Comparison of ENCODE assay signal across 24 cellular contexts in the genomic region with DNA sequence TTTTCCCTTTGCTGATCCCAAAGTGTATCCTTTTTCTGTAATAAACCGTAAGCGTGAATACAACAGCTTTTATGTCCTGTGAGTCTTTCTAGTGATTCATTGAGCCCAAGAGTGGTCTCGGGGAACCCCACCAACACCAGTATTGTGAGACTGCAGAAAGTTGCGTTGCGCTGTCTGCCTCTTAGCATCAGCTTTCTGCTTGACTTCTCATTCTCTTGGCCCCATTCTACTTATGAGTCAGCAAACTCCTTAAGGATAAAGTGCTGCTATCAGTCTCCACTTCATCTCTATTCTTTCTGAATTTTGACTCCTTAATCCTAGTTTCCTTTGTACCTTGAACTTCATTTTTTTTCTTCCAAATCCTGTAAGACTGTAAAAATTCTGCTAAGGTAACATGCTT.
DNase-seq lines count a peak whose midpoint lies in the region; ATAC-seq, FAIRE-seq and TF ChIP-seq lines count a peak whose summit lies in the region.
"Had no signal": no experiment of that assay in that cellular context is flagged by ENCODE, and none has a peak within 500 bp of the region (broad histone marks: within the 10 kb centered on the region; RNA-seq: fewer than 3 reads in every experiment).

No MANE protein-coding gene starts in this region.

- no peak overlapping the region for H4K8ac ChIP-seq in H1 (ENCODE audit: extremely low read depth, insufficient read depth, low read length)
- no peak overlapping the region for H4K8ac ChIP-seq in mesendoderm (ENCODE audit: low read depth, low read length)

- DNase-seq in M059J (ENCODE audit: low read depth), result peak; percentile 1
- no peak for DNase-seq in H1 (ENCODE audit: low read depth in 1 of 2, low spot score in 2 of 2)
- DNase-seq in mesendoderm, result no peak
- no peak for DNase-seq in activated CD4-positive, CD25-positive, alpha-beta regulatory T cell (lab: John Stamatoyannopoulos, UW)
- DNase-seq in NCI-H146 treated with DMSO at 0.1 percent for 48 hours (lab: John Stamatoyannopoulos, UW; ENCODE audit: unreplicated experiment), result no peak
- no peak for DNase-seq in activated effector memory CD4-positive, alpha-beta T cell treated with anti-CD3 and anti-CD28 coated beads, Interleukin-2, amount 50 U/mL, for 16 hours
- DNase-seq: cerebellar nuclear complex, dorsolateral prefrontal cortex, EL, H7, hypothalamus, NCI-H1105 treated with DMSO at 0.1 percent for 48 hours, NCI-H2081, NCI-H446, NCI-H82, pancreas, right lobe of liver, WERI-Rb-1 had no signal

- H2AK5ac ChIP-seq in H1 (ENCODE audit: low read depth, low read length) (no peak overlapping the region), mesendoderm (ENCODE audit: low read length) (no peak overlapping the region)

- TF ChIP-seq CTCF in H1 (IDR thresholded peaks at IDR 0.05; ENCODE audit: control extremely low read depth in 1 of 3, insufficient read depth in 1 of 3, low read depth in 1 of 3, low read length in 3 of 3), result no peak

- H3K14ac ChIP-seq in H1 (ENCODE audit: insufficient read length), result no peak overlapping the region

- H4K20me1 ChIP-seq in H1 (replicated peaks in 1 of 2; ENCODE audit: control insufficient read depth in 1 of 2, insufficient read depth in 2 of 2, low read length in 2 of 2), result no peaks in the 10 kb centered on the region

- no peak overlapping the region for H3K4me2 ChIP-seq in H1 (ENCODE audit: insufficient read depth in 1 of 2, low read depth in 2 of 2, low read length in 2 of 2)
- no peak overlapping the region for H3K4me2 ChIP-seq in mesendoderm (ENCODE audit: low read length)

- no peak for TF ChIP-seq RAD21 in H1 (IDR thresholded peaks at IDR 0.05 in 1 of 2, conservative IDR thresholded peaks at IDR 0.05 in 1 of 2; ENCODE audit: low read depth in 2 of 2, low read length in 2 of 2)

- H2BK5ac ChIP-seq in H1 (ENCODE audit: low read depth, low read length) (peak overlapping the region; percentile 28; the same call in 1 of the 2 replicates), mesendoderm (ENCODE audit: low read length) (no peak overlapping the region)

- H3K23me2 ChIP-seq in H1 (ENCODE audit: low read depth, low read length), result no peaks in the 10 kb centered on the region

- no peak for ATAC-seq in HG03175 (IDR thresholded peaks at IDR 0.05; ENCODE audit: unreplicated experiment)
- ATAC-seq: natural killer cell treated with Interleukin-12 subunit alpha and Interleukin-12 subunit beta and Interleukin-15 and Interleukin-18, amount 100 ng/mL, for 72 hours; pancreas; right lobe of liver; SK-N-SH treated with all-trans-retinoic acid at 6 μM for 48 hours had no signal

- no peak overlapping the region for H2AFZ ChIP-seq in H1 (ENCODE audit: low read length)

- H2BK120ac ChIP-seq in H1 (replicated peaks; ENCODE audit: low read depth, low read length) (no peak overlapping the region), mesendoderm (ENCODE audit: low read depth, low read length) (peak overlapping the region; percentile 28)

- H3K27ac ChIP-seq in H1 (ENCODE audit: low read depth, low read length) (no peak overlapping the region), mesendoderm (ENCODE audit: low read depth, low read length) (no peak overlapping the region)
- H3K27ac ChIP-seq: pancreas, right lobe of liver, WERI-Rb-1 had no signal

- H3K4me1 ChIP-seq in H1 (replicated peaks in 1 of 4; ENCODE audit: control insufficient read depth in 3 of 4, insufficient read depth in 4 of 4, low read length in 3 of 4), result peaks cover 0 to 5% (median 0%) of the 10 kb centered on the region in 4 experiments; a peak in 1 of 7 replicates
- H3K4me1 ChIP-seq in mesendoderm (ENCODE audit: control insufficient read depth, low read depth, low read length), result no peaks in the 10 kb centered on the region
- H3K4me1 ChIP-seq: pancreas, right lobe of liver had no signal

- H3K4ac ChIP-seq in H1 (replicated peaks; ENCODE audit: insufficient read length, low read depth, low read length), result no peak overlapping the region
- peak overlapping the region; percentile 52 for H3K4ac ChIP-seq in mesendoderm (ENCODE audit: low read depth, low read length)

- H2BK12ac ChIP-seq in H1 (ENCODE audit: low read depth, low read length), result no peak overlapping the region

- no peak for TF ChIP-seq POLR2A in H1 (IDR thresholded peaks at IDR 0.05; ENCODE audit: control extremely low read depth in 1 of 2, low read depth in 2 of 2, low read length in 2 of 2)

- no peak overlapping the region for H3K4me3 ChIP-seq in H1 (ENCODE audit: extremely low read depth in 1 of 4, insufficient read depth in 2 of 4, low read depth in 3 of 4, low read length in 4 of 4)
- no peak overlapping the region for H3K4me3 ChIP-seq in mesendoderm (ENCODE audit: low read length)
- H3K4me3 ChIP-seq: dorsolateral prefrontal cortex, pancreas, right lobe of liver had no signal

- 92% methylated on average over 5 of the region's 5 CpGs; no CpG with 5 or more reads in 1 of the 2 experiments for WGBS in H1 (ENCODE audit: extremely low coverage in 1 of 2, insufficient coverage in 1 of 2, insufficient read length in 1 of 2, insufficient replicate concordance in 2 of 2, low coverage in 1 of 2, low lambda C conversion rate in 2 of 2, missing lambda C conversion rate in 1 of 2), 2 experiments
- WGBS in mesendoderm (ENCODE audit: extremely low coverage, insufficient coverage, low lambda C conversion rate), result no CpG with 5 or more reads among the region's 5 CpGs

- POLR2A ChIA-PET in H1 (lab: Charles Lee; ENCODE audit: partially characterized antibody), result no interaction called here

- H3K23ac ChIP-seq in H1 (ENCODE audit: insufficient read length), result no peak overlapping the region
- no peak overlapping the region for H3K23ac ChIP-seq in mesendoderm (ENCODE audit: low read length)

- no peaks in the 10 kb centered on the region for H3K27me3 ChIP-seq in H1 (replicated peaks in 1 of 4; ENCODE audit: control insufficient read depth in 3 of 4, extremely low read depth in 1 of 4, insufficient read depth in 3 of 4, low read length in 3 of 4)
- H3K27me3 ChIP-seq in mesendoderm (ENCODE audit: insufficient read depth, low read length, poor library complexity), result no peaks in the 10 kb centered on the region
- H3K27me3 ChIP-seq: dorsolateral prefrontal cortex, pancreas, right lobe of liver had no signal

- peak overlapping the region; percentile 29 for H4K91ac ChIP-seq in H1 (replicated peaks; ENCODE audit: insufficient read length, low read length)

- H3K56ac ChIP-seq in H1 (replicated peaks; ENCODE audit: insufficient read length, low read depth, low read length) (no peak overlapping the region), mesendoderm (ENCODE audit: low read length) (peak overlapping the region; percentile 25)

- TF ChIP-seq EP300 in H1 (IDR thresholded peaks at IDR 0.05; ENCODE audit: borderline replicate concordance in 1 of 2, low read depth in 2 of 2, low read length in 2 of 2), result no peak

- FAIRE-seq in H1 (lab: Jason Lieb, UNC), result no peak
- FAIRE-seq: D721Med, endothelial cell of umbilical vein, frontal cortex, pancreas had no signal

- CTCF ChIA-PET in H1 (lab: Charles Lee; ENCODE audit: partially characterized antibody), result interaction anchor here (0.8 to 2.4 kb wide), 4 partner anchors 8 to 253 kb away, joined by 3 to 6 read pairs (median 5); no protein-coding TSS in a partner anchor

- H3K79me2 ChIP-seq in H1 (ENCODE audit: control insufficient read depth in 1 of 2, insufficient read depth in 2 of 2, low read length in 2 of 2) (no peaks in the 10 kb centered on the region), mesendoderm (ENCODE audit: control insufficient read depth, insufficient read depth, low read length) (no peaks in the 10 kb centered on the region)

- peak overlapping the region; percentile 3 for H4K5ac ChIP-seq in H1 (ENCODE audit: insufficient read length, low read depth, low read length)
- H4K5ac ChIP-seq in mesendoderm (ENCODE audit: low read length), result no peak overlapping the region

- H2BK20ac ChIP-seq in H1 (ENCODE audit: low read length), result no peak overlapping the region

- H2BK15ac ChIP-seq in H1 (ENCODE audit: low read length) (no peak overlapping the region), mesendoderm (replicated peaks; ENCODE audit: low read depth) (peak overlapping the region; percentile 19)

- H3K9ac ChIP-seq in H1 (replicated peaks in 1 of 4; ENCODE audit: extremely low read depth in 1 of 4, low read depth in 3 of 4, low read length in 3 of 4) (no peak overlapping the region), mesendoderm (ENCODE audit: low read length) (no peak overlapping the region)

- H3K36me3 ChIP-seq in H1 (ENCODE audit: control insufficient read depth in 2 of 4, insufficient read depth in 4 of 4, low read length in 3 of 4) (peaks cover 0 to 3% (median 1%) of the 10 kb centered on the region in 4 experiments; a peak in 2 of 8 replicates), mesendoderm (ENCODE audit: control insufficient read depth, insufficient read depth, low read length) (no peaks in the 10 kb centered on the region)
- H3K36me3 ChIP-seq: pancreas, right lobe of liver, WERI-Rb-1 had no signal

- H3K79me1 ChIP-seq in H1 (ENCODE audit: low read depth, low read length) (no peaks in the 10 kb centered on the region), mesendoderm (ENCODE audit: low read length) (no peaks in the 10 kb centered on the region)

- no peaks in the 10 kb centered on the region; a peak in 1 of 4 replicates for H3K9me3 ChIP-seq in H1 (ENCODE audit: insufficient read depth in 2 of 2, low read depth in 1 of 2, low read length in 1 of 2)
- H3K9me3 ChIP-seq: pancreas, right lobe of liver had no signal

- H3K18ac ChIP-seq in H1 (ENCODE audit: extremely low read depth, low read length) (no peak overlapping the region), mesendoderm (ENCODE audit: low read length) (peak overlapping the region; percentile 80)

TF ChIP-seq in H1, 55 proteins besides CTCF, POLR2A, EP300 and RAD21 (continues in another document):
- TF ChIP-seq SP2 (IDR thresholded peaks at IDR 0.05; ENCODE audit: low read length) (no peak), ZNF274 (IDR thresholded peaks at IDR 0.05; ENCODE audit: borderline replicate concordance, extremely low read depth, low read length) (no peak), CHD1 (IDR thresholded peaks at IDR 0.05; ENCODE audit: low read depth, low read length) (no peak)
